In genomic region chr4:129561886-129562285, GRCh38 we compare ENCODE assay signal across 18 cellular contexts.
DNase-seq lines count a peak whose midpoint lies in the region; ATAC-seq and TF ChIP-seq lines count a peak whose summit lies in the region.
"Had no signal": no experiment of that assay in that cellular context is flagged by ENCODE, and none has a peak within 500 bp of the region (broad histone marks: within the 10 kb centered on the region; RNA-seq: fewer than 3 reads in every experiment).

No MANE protein-coding gene starts in this region.

- CTCF ChIA-PET in activated CD8-positive, alpha-beta T cell treated with anti-CD3 and anti-CD28 coated beads, Interleukin-2, amount 10 ng/mL, durations not matched to agents 7 days and 5 days (lab: Charles Lee) = no interaction called here

- H3K4me1 Mint-ChIP-seq in activated CD8-positive, alpha-beta T cell treated with anti-CD3 and anti-CD28 coated beads, Interleukin-2, amount 10 ng/mL, durations not matched to agents 7 days and 5 days (ENCODE audit: low read depth) = no peaks in the 10 kb centered on the region
- H3K4me1 Mint-ChIP-seq: CD4-positive, CD25-positive, alpha-beta regulatory T cell had no signal

- H3K27me3 Mint-ChIP-seq in activated CD8-positive, alpha-beta T cell treated with anti-CD3 and anti-CD28 coated beads, Interleukin-2, amount 10 ng/mL, durations not matched to agents 7 days and 5 days (ENCODE audit: low read depth) = no peaks in the 10 kb centered on the region
- H3K27me3 Mint-ChIP-seq: CD4-positive, CD25-positive, alpha-beta regulatory T cell had no signal

- POLR2A ChIA-PET in activated CD8-positive, alpha-beta T cell treated with anti-CD3 and anti-CD28 coated beads, Interleukin-2, amount 10 ng/mL, durations not matched to agents 7 days and 5 days (lab: Charles Lee) = no interaction called here

- no peak overlapping the region for H3K4me3 ChIP-seq in cardiac fibroblast (replicated peaks in 1 of 2; ENCODE audit: low read depth in 2 of 2, low read length in 2 of 2)
- H3K4me3 ChIP-seq: GM23338, Peyer's patch had no signal

- H3K36me3 Mint-ChIP-seq in activated CD8-positive, alpha-beta T cell treated with anti-CD3 and anti-CD28 coated beads, Interleukin-2, amount 10 ng/mL, durations not matched to agents 7 days and 5 days (ENCODE audit: low read depth) = no peaks in the 10 kb centered on the region
- H3K36me3 Mint-ChIP-seq: CD4-positive, CD25-positive, alpha-beta regulatory T cell had no signal

- DNase-seq in EL (peak; percentile 16), RKO (ENCODE audit: low spot score) (peak; percentile 56), cardiac fibroblast (ENCODE audit: low read depth in 2 of 2) (peak; percentile 3 to 51), glomerular visceral epithelial cell (ENCODE audit: extremely low spot score) (peak; percentile 18), NCI-H1092 treated with DMSO at 0.1 percent for 48 hours (lab: John Stamatoyannopoulos, UW) (no peak), NCI-H1048 (lab: John Stamatoyannopoulos, UW) (no peak)
- no peak for DNase-seq in activated CD8-positive, alpha-beta T cell treated with anti-CD3 and anti-CD28 coated beads, Interleukin-2, amount 10 ng/mL, durations not matched to agents 7 days and 5 days
- DNase-seq: AML-193; Calu3; CD4-positive, CD25-positive, alpha-beta regulatory T cell; GDM1; KBM-7; NCI-H1417 treated with DMSO at 0.1 percent for 48 hours; NCI-H2029 treated with DMSO at 0.1 percent for 48 hours; NCI-H510A; Peyer's patch had no signal

- no peak overlapping the region for H3K27ac Mint-ChIP-seq in activated CD8-positive, alpha-beta T cell treated with anti-CD3 and anti-CD28 coated beads, Interleukin-2, amount 10 ng/mL, durations not matched to agents 7 days and 5 days
- H3K27ac Mint-ChIP-seq: CD4-positive, CD25-positive, alpha-beta regulatory T cell; GM23338 had no signal

- H3K4me3 Mint-ChIP-seq in activated CD8-positive, alpha-beta T cell treated with anti-CD3 and anti-CD28 coated beads, Interleukin-2, amount 10 ng/mL, durations not matched to agents 7 days and 5 days = no peak overlapping the region
- H3K4me3 Mint-ChIP-seq: CD4-positive, CD25-positive, alpha-beta regulatory T cell; GM23338 had no signal

- no peak for ATAC-seq in GM21381 (IDR thresholded peaks at IDR 0.05; ENCODE audit: unreplicated experiment)
- ATAC-seq in activated CD8-positive, alpha-beta T cell treated with anti-CD3 and anti-CD28 coated beads, Interleukin-2, amount 10 ng/mL, durations not matched to agents 7 days and 5 days = no peak
- ATAC-seq: GM23338 had no signal

- H3K9me3 Mint-ChIP-seq in activated CD8-positive, alpha-beta T cell treated with anti-CD3 and anti-CD28 coated beads, Interleukin-2, amount 10 ng/mL, durations not matched to agents 7 days and 5 days (ENCODE audit: insufficient read depth) = no peaks in the 10 kb centered on the region
- H3K9me3 Mint-ChIP-seq: GM23338 had no signal

- TF ChIP-seq CTCF in cardiac fibroblast (IDR thresholded peaks at IDR 0.05; ENCODE audit: low read depth, low read length) = no peak

Comparison
In these comparisons a context has a peak if more than half of its experiments do, and no peak if none do; other contexts are left out.
1. DNase-seq: peak in EL (single experiment), RKO (single experiment), cardiac fibroblast (2 of 2) and glomerular visceral epithelial cell (single experiment); none in NCI-H1092 treated with DMSO at 0.1 percent for 48 hours (single experiment), activated CD8-positive, alpha-beta T cell treated with anti-CD3 and anti-CD28 coated beads, Interleukin-2, amount 10 ng/mL, durations not matched to agents 7 days and 5 days (single experiment) and NCI-H1048 (single experiment).